ENCODE assay signal across 9 cellular contexts in the genomic region with DNA sequence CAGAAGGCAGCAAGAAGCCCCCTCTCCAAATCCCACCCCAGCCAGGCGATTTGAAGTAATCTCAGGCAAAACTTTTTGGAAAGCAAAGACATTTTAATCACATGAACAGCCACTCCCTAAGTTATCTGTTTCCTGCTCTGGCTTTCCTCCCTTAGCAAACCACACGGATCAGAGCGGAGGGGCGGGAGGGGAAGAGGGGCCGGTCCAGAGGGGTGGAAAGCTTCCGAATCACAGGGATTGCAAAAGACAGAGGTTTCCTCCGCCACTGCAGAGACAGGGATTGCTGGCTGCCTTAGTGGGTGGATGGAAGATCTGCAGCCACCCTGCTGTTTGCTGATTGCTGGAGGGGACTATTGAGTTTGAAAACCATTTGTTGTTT. TPM values are rescaled to one million over a fixed set of nuclear protein-coding genes. Genes with fewer than 3 reads are reported as not detected.
DNase-seq lines count a peak whose midpoint lies in the region; ATAC-seq, FAIRE-seq and TF ChIP-seq lines count a peak whose summit lies in the region.
"Had no signal": no experiment of that assay in that cellular context is flagged by ENCODE, and none has a peak within 500 bp of the region (broad histone marks: within the 10 kb centered on the region; RNA-seq: fewer than 3 reads in every experiment).

No MANE protein-coding gene starts in this region.

- H4K20me1 ChIP-seq in astrocyte (ENCODE audit: insufficient read depth, low read length) = peaks cover 57% of the 10 kb centered on the region

- no peaks in the 10 kb centered on the region for H3K36me3 ChIP-seq in astrocyte (ENCODE audit: insufficient read depth, low read length)

- peaks cover 10% of the 10 kb centered on the region for H3K36me3 Mint-ChIP-seq in astrocyte (ENCODE audit: low read depth, unreplicated experiment)
- H3K36me3 Mint-ChIP-seq in activated naive CD8-positive, alpha-beta T cell treated with anti-CD3 and anti-CD28 coated beads, Interleukin-2, amount 50 U/mL, for 24 hours (ENCODE audit: low read depth) = no peaks in the 10 kb centered on the region

- TF ChIP-seq CTCF in astrocyte (IDR thresholded peaks at IDR 0.05; ENCODE audit: insufficient read depth, low read depth, low read length) = no peak

- DNase-seq in H4 (ENCODE audit: low spot score) (peak; percentile 57), astrocyte (ENCODE audit: low read depth) (peak; percentile 74), hepatic stellate cell (ENCODE audit: low spot score) (peak; percentile 89), skeletal muscle cell (ENCODE audit: low read depth) (peak; percentile 71), DMS114 treated with DMSO at 0.1 percent for 48 hours (lab: John Stamatoyannopoulos, UW; ENCODE audit: unreplicated experiment) (no peak), HEK293T (ENCODE audit: extremely low spot score) (no peak)
- no peak for DNase-seq in activated naive CD8-positive, alpha-beta T cell treated with anti-CD3 and anti-CD28 coated beads, Interleukin-2, amount 50 U/mL, for 24 hours
- DNase-seq: SHP77 had no signal

- H3K79me2 ChIP-seq in astrocyte (ENCODE audit: insufficient read depth, low read length) = peaks cover 18% of the 10 kb centered on the region

- peaks cover 36% of the 10 kb centered on the region for H3K4me1 Mint-ChIP-seq in astrocyte (ENCODE audit: low read depth, unreplicated experiment)
- no peaks in the 10 kb centered on the region for H3K4me1 Mint-ChIP-seq in activated naive CD8-positive, alpha-beta T cell treated with anti-CD3 and anti-CD28 coated beads, Interleukin-2, amount 50 U/mL, for 24 hours

- no peak overlapping the region for H3K27ac Mint-ChIP-seq in astrocyte (ENCODE audit: unreplicated experiment)
- H3K27ac Mint-ChIP-seq in activated naive CD8-positive, alpha-beta T cell treated with anti-CD3 and anti-CD28 coated beads, Interleukin-2, amount 50 U/mL, for 24 hours = no peak overlapping the region

- peaks cover 3% of the 10 kb centered on the region for H3K27me3 Mint-ChIP-seq in astrocyte (ENCODE audit: low read depth, unreplicated experiment)
- H3K27me3 Mint-ChIP-seq in activated naive CD8-positive, alpha-beta T cell treated with anti-CD3 and anti-CD28 coated beads, Interleukin-2, amount 50 U/mL, for 24 hours = peaks cover 6% of the 10 kb centered on the region

- no peak for ATAC-seq in HG03097 (IDR thresholded peaks at IDR 0.05; ENCODE audit: low FRiP score, unreplicated experiment)
- ATAC-seq in activated naive CD8-positive, alpha-beta T cell treated with anti-CD3 and anti-CD28 coated beads, Interleukin-2, amount 50 U/mL, for 24 hours = no peak

- POLR2A ChIA-PET in HEK293T (lab: Yijun Ruan, JAX) = no interaction called here

- CTCF ChIA-PET in HEK293T (lab: Yijun Ruan, JAX) = interaction anchor here (1.6 kb wide), 1 partner anchor 63 kb away, joined by 6 read pairs; no protein-coding TSS in a partner anchor

- H3K4me3 Mint-ChIP-seq in astrocyte (ENCODE audit: unreplicated experiment) = no peak overlapping the region
- no peak overlapping the region for H3K4me3 Mint-ChIP-seq in activated naive CD8-positive, alpha-beta T cell treated with anti-CD3 and anti-CD28 coated beads, Interleukin-2, amount 50 U/mL, for 24 hours

- peaks cover 63% of the 10 kb centered on the region for H3K4me1 ChIP-seq in astrocyte (ENCODE audit: insufficient read depth, low read length)

- H3K9ac ChIP-seq in astrocyte (ENCODE audit: low read length) = peak overlapping the region; percentile 58

- no peaks in the 10 kb centered on the region for H3K9me3 ChIP-seq in astrocyte (ENCODE audit: insufficient read depth, low read depth, low read length)

- no peak for FAIRE-seq in astrocyte (lab: Jason Lieb, UNC)

- H3K27ac ChIP-seq in astrocyte (ENCODE audit: low read depth, low read length) = peak overlapping the region; percentile 64

- H3K4me3 ChIP-seq in astrocyte (ENCODE audit: insufficient read depth, low read depth, low read length) (no peak overlapping the region), skeletal muscle cell (ENCODE audit: low read depth, low read length) (no peak overlapping the region)

- peak overlapping the region; percentile 74 for H3K4me2 ChIP-seq in astrocyte (ENCODE audit: low read length)

- H2AFZ ChIP-seq in astrocyte (ENCODE audit: low read depth, low read length) = no peak overlapping the region

- no peaks in the 10 kb centered on the region for H3K9me3 Mint-ChIP-seq in astrocyte (ENCODE audit: unreplicated experiment)
- H3K9me3 Mint-ChIP-seq in activated naive CD8-positive, alpha-beta T cell treated with anti-CD3 and anti-CD28 coated beads, Interleukin-2, amount 50 U/mL, for 24 hours = no peaks in the 10 kb centered on the region

- H3K27me3 ChIP-seq in astrocyte (ENCODE audit: insufficient read depth, low read length) = no peaks in the 10 kb centered on the region

TF ChIP-seq in HEK293T, 16 proteins besides CTCF, POLR2A, EP300 and RAD21:
- no peak for TF ChIP-seq BHLHE40 (IDR thresholded peaks at IDR 0.05; ENCODE audit: borderline replicate concordance)
- no peak for TF ChIP-seq NFRKB (IDR thresholded peaks at IDR 0.05)
- no peak for TF ChIP-seq SP1 (IDR thresholded peaks at IDR 0.05)
- TF ChIP-seq FOXK2 (IDR thresholded peaks at IDR 0.05) = no peak
- no peak for TF ChIP-seq FOXM1 (IDR thresholded peaks at IDR 0.05; ENCODE audit: borderline replicate concordance)
- TF ChIP-seq ZNF384 (IDR thresholded peaks at IDR 0.05) = no peak
- no peak for TF ChIP-seq L3MBTL2 (conservative IDR thresholded peaks at IDR 0.05)
- TF ChIP-seq LEF1 (IDR thresholded peaks at IDR 0.05; ENCODE audit: borderline replicate concordance) = no peak
- TF ChIP-seq CTBP1 (IDR thresholded peaks at IDR 0.05; ENCODE audit: borderline replicate concordance) = no peak

RNA-seq across cellular contexts. Expression of gene ZCCHC24, which starts 41.2 kb away (rescaled TPM):
- 8.7 and 8.8 TPM in 2 replicates for total RNA-seq in H4 (2014; rRNA removed; shearing (Covaris generic))
- total RNA-seq in astrocyte = 21.4 and 26.2 TPM in 2 replicates

RNA-seq across cellular contexts. Expression of gene PPIF, which starts 57.0 kb away (rescaled TPM):
- total RNA-seq in H4 (2014; rRNA removed; shearing (Covaris generic)) = 45.2 and 52.3 TPM in 2 replicates
- total RNA-seq in astrocyte = 25.3 and 31.7 TPM in 2 replicates

Comparison
In these comparisons a context has a peak if more than half of its experiments do, and no peak if none do; other contexts are left out.
1. DNase-seq: peak in H4 (single experiment), astrocyte (single experiment), hepatic stellate cell (single experiment) and skeletal muscle cell (single experiment); none in DMS114 treated with DMSO at 0.1 percent for 48 hours (single experiment), activated naive CD8-positive, alpha-beta T cell treated with anti-CD3 and anti-CD28 coated beads, Interleukin-2, amount 50 U/mL, for 24 hours (single experiment) and HEK293T (single experiment).